In the genomic region with DNA sequence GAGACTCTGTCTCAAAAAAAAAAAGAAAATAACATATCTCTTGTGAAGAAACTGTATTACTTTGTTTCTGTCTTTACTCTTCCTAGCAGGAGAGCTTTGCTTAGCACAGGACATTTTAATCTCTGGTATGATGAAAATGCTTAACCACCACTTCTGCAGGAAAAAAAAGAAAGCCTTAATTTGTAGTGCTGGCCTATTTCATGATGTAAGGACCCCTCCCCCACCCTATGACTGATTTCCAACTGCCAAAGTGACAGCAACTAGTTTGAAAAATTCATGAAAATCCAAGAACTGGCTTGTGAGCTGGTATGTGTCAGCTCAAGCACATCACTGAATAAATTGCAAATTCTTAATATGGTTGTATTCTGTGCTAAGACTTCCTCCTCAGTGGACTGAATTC, we compare ENCODE assay signal across 20 cellular contexts.
A peak's percentile ranks its signal among the peaks of the same experiment; 100 is the strongest.
DNase-seq lines count a peak whose midpoint lies in the region; ATAC-seq, FAIRE-seq and TF ChIP-seq lines count a peak whose summit lies in the region.
"Had no signal": no experiment of that assay in that cellular context is flagged by ENCODE, and none has a peak within 500 bp of the region (broad histone marks: within the 10 kb centered on the region; RNA-seq: fewer than 3 reads in every experiment).

No MANE protein-coding gene starts in this region.

- H3K4me3 ChIP-seq in cardiac muscle cell (no peak overlapping the region), right atrium auricular region (no peak overlapping the region), astrocyte (ENCODE audit: insufficient read depth, low read depth, low read length) (no peak overlapping the region), lower lobe of right lung (no peak overlapping the region), upper lobe of right lung (no peak overlapping the region), GM23338 (no peak overlapping the region)
- H3K4me3 ChIP-seq: BLaER1 had no signal

- TF ChIP-seq CTCF in cardiac muscle cell (IDR thresholded peaks at IDR 0.05; ENCODE audit: low read depth, low read length) (no peak), right atrium auricular region (IDR thresholded peaks at IDR 0.05) (no peak), astrocyte (IDR thresholded peaks at IDR 0.05; ENCODE audit: insufficient read depth, low read depth, low read length) (no peak), lower lobe of right lung (IDR thresholded peaks at IDR 0.05) (no peak), upper lobe of right lung (IDR thresholded peaks at IDR 0.05) (no peak), GM23338 (conservative IDR thresholded peaks at IDR 0.05; ENCODE audit: low read depth in 2 of 2) (no peak)

- ATAC-seq in lower lobe of right lung (peak; percentile 17 to 25), upper lobe of right lung (peak; percentile 44), GM23338 (no peak), GM19023 (IDR thresholded peaks at IDR 0.05; ENCODE audit: unreplicated experiment) (no peak)

- no peaks in the 10 kb centered on the region for H3K79me2 ChIP-seq in astrocyte (ENCODE audit: insufficient read depth, low read length)
- no peaks in the 10 kb centered on the region for H3K79me2 ChIP-seq in GM23338 (replicated peaks; ENCODE audit: insufficient read depth)

- H3K27ac ChIP-seq in cardiac muscle cell = peak overlapping the region; percentile 24
- H3K27ac ChIP-seq in right atrium auricular region = no peak overlapping the region
- H3K27ac ChIP-seq in astrocyte (ENCODE audit: low read depth, low read length) = no peak overlapping the region
- no peak overlapping the region for H3K27ac ChIP-seq in lower lobe of right lung
- H3K27ac ChIP-seq in upper lobe of right lung = peak overlapping the region; percentile 4
- no peak overlapping the region for H3K27ac ChIP-seq in GM23338 (ENCODE audit: low read depth)
- H3K27ac ChIP-seq: BLaER1, KMS-11 had no signal

- no peak for FAIRE-seq in astrocyte (lab: Jason Lieb, UNC)
- FAIRE-seq: GM12892, H1 had no signal

- H3K36me3 Mint-ChIP-seq in astrocyte (ENCODE audit: low read depth, unreplicated experiment) = no peaks in the 10 kb centered on the region
- H3K36me3 Mint-ChIP-seq in GM23338 (ENCODE audit: low read depth) = no peaks in the 10 kb centered on the region
- peaks cover 19% of the 10 kb centered on the region for H3K36me3 Mint-ChIP-seq in activated T-helper 1 cell treated with anti-CD3 and anti-CD28 coated beads, Interleukin-12 subunit alpha, Interleukin-12 subunit beta, Interleukin-2, Interleukin-4 antibody, amounts not matched to agents 30 ng/mL and 10 ng/mL and 1 ng/mL, durations not matched to agents 14 hours and 24 hours and 36 hours (ENCODE audit: low read depth)

- H3K27me3 ChIP-seq in cardiac muscle cell (no peaks in the 10 kb centered on the region), right atrium auricular region (no peaks in the 10 kb centered on the region), astrocyte (ENCODE audit: insufficient read depth, low read length) (no peaks in the 10 kb centered on the region), lower lobe of right lung (ENCODE audit: low read depth) (no peaks in the 10 kb centered on the region), upper lobe of right lung (no peaks in the 10 kb centered on the region), GM23338 (ENCODE audit: insufficient read depth) (no peaks in the 10 kb centered on the region)
- H3K27me3 ChIP-seq: BLaER1 had no signal

- H3K9me3 ChIP-seq in cardiac muscle cell (ENCODE audit: low read depth) (no peaks in the 10 kb centered on the region), right atrium auricular region (no peaks in the 10 kb centered on the region), astrocyte (ENCODE audit: insufficient read depth, low read depth, low read length) (no peaks in the 10 kb centered on the region), lower lobe of right lung (no peaks in the 10 kb centered on the region), upper lobe of right lung (no peaks in the 10 kb centered on the region)
- H3K9me3 ChIP-seq: BLaER1 had no signal

- no peaks in the 10 kb centered on the region for H3F3A ChIP-seq in GM23338 (replicated peaks; ENCODE audit: low read depth)

- H3K27me3 Mint-ChIP-seq in astrocyte (ENCODE audit: low read depth, unreplicated experiment) (no peaks in the 10 kb centered on the region), GM23338 (ENCODE audit: insufficient read depth, low read depth, poor library complexity) (peaks cover 4% of the 10 kb centered on the region)
- no peaks in the 10 kb centered on the region for H3K27me3 Mint-ChIP-seq in activated T-helper 1 cell treated with anti-CD3 and anti-CD28 coated beads, Interleukin-12 subunit alpha, Interleukin-12 subunit beta, Interleukin-2, Interleukin-4 antibody, amounts not matched to agents 30 ng/mL and 10 ng/mL and 1 ng/mL, durations not matched to agents 14 hours and 24 hours and 36 hours (ENCODE audit: insufficient read depth)

- H3K36me3 ChIP-seq in cardiac muscle cell (peaks cover 6% of the 10 kb centered on the region), right atrium auricular region (no peaks in the 10 kb centered on the region), astrocyte (ENCODE audit: insufficient read depth, low read length) (peaks cover 16% of the 10 kb centered on the region), lower lobe of right lung (peaks cover 41% of the 10 kb centered on the region), upper lobe of right lung (peaks cover 50% of the 10 kb centered on the region), GM23338 (ENCODE audit: insufficient read depth) (no peaks in the 10 kb centered on the region)

- H2AFZ ChIP-seq in astrocyte (ENCODE audit: low read depth, low read length) = no peak overlapping the region
- no peak overlapping the region for H2AFZ ChIP-seq in GM23338

- H3K27ac Mint-ChIP-seq in astrocyte (ENCODE audit: unreplicated experiment) (no peak overlapping the region), GM23338 (no peak overlapping the region)
- H3K27ac Mint-ChIP-seq in activated T-helper 1 cell treated with anti-CD3 and anti-CD28 coated beads, Interleukin-12 subunit alpha, Interleukin-12 subunit beta, Interleukin-2, Interleukin-4 antibody, amounts not matched to agents 30 ng/mL and 10 ng/mL and 1 ng/mL, durations not matched to agents 14 hours and 24 hours and 36 hours = no peak overlapping the region
- H3K27ac Mint-ChIP-seq: HFFc6 had no signal

- DNase-seq in cardiac muscle cell (ENCODE audit: low read depth in 1 of 2, low spot score in 1 of 2) (peak in 1 of 2 donors; percentile 19), right atrium auricular region (ENCODE audit: low spot score) (no peak), astrocyte (ENCODE audit: low read depth) (peak; percentile 47), lower lobe of right lung (no peak), upper lobe of right lung (no peak), GM23338 (ENCODE audit: low spot score) (no peak)
- no peak for DNase-seq in activated T-helper 1 cell treated with anti-CD3 and anti-CD28 coated beads, Interleukin-12 subunit alpha, Interleukin-12 subunit beta, Interleukin-2, Interleukin-4 antibody, amounts not matched to agents 30 ng/mL and 10 ng/mL and 1 ng/mL, durations not matched to agents 14 hours and 24 hours and 36 hours (ENCODE audit: low spot score)
- DNase-seq: 8988T, HFFc6, MM.1S, NCI-H1105 treated with DMSO at 0.1 percent for 48 hours, NCI-H1694 treated with DMSO at 0.1 percent for 48 hours, NCI-H2107, NCI-H2227 treated with DMSO at 0.1 percent for 48 hours, NCI-H524 treated with DMSO at 0.1 percent for 48 hours had no signal

- H3K9me2 ChIP-seq in GM23338 (ENCODE audit: insufficient read depth) = no peaks in the 10 kb centered on the region

- no peak overlapping the region for H3K4me3 Mint-ChIP-seq in astrocyte (ENCODE audit: unreplicated experiment)
- no peak overlapping the region for H3K4me3 Mint-ChIP-seq in GM23338
- H3K4me3 Mint-ChIP-seq in activated T-helper 1 cell treated with anti-CD3 and anti-CD28 coated beads, Interleukin-12 subunit alpha, Interleukin-12 subunit beta, Interleukin-2, Interleukin-4 antibody, amounts not matched to agents 30 ng/mL and 10 ng/mL and 1 ng/mL, durations not matched to agents 14 hours and 24 hours and 36 hours = no peak overlapping the region
- H3K4me3 Mint-ChIP-seq: HFFc6 had no signal

- intact Hi-C loops in lower lobe of right lung (cut with DNase I) = no loop called here
- intact Hi-C loops in upper lobe of right lung (cut with DNase I) = no loop called here
- intact Hi-C loops in activated T-helper 1 cell treated with anti-CD3 and anti-CD28 coated beads, Interleukin-12 subunit alpha, Interleukin-12 subunit beta, Interleukin-2, Interleukin-4 antibody, amounts not matched to agents 30 ng/mL and 10 ng/mL and 1 ng/mL, durations not matched to agents 14 hours and 24 hours and 36 hours (cut with micrococcal nuclease) = no loop called here

- H3K4me1 Mint-ChIP-seq in astrocyte (ENCODE audit: low read depth, unreplicated experiment) = peaks cover 15% of the 10 kb centered on the region
- no peaks in the 10 kb centered on the region; the same call in 2 of the 3 replicates for H3K4me1 Mint-ChIP-seq in GM23338
- H3K4me1 Mint-ChIP-seq in activated T-helper 1 cell treated with anti-CD3 and anti-CD28 coated beads, Interleukin-12 subunit alpha, Interleukin-12 subunit beta, Interleukin-2, Interleukin-4 antibody, amounts not matched to agents 30 ng/mL and 10 ng/mL and 1 ng/mL, durations not matched to agents 14 hours and 24 hours and 36 hours (ENCODE audit: low read depth) = no peaks in the 10 kb centered on the region

- H3K4me2 ChIP-seq in astrocyte (ENCODE audit: low read length) (no peak overlapping the region), GM23338 (no peak overlapping the region)
- H3K4me2 ChIP-seq: BLaER1, KMS-11 had no signal

- peaks cover 20% of the 10 kb centered on the region for H3K4me1 ChIP-seq in cardiac muscle cell (ENCODE audit: low read depth)
- peaks cover 0 to 18% of the 10 kb centered on the region in 2 donors for H3K4me1 ChIP-seq in right atrium auricular region
- H3K4me1 ChIP-seq in astrocyte (ENCODE audit: insufficient read depth, low read length) = peaks cover 12% of the 10 kb centered on the region
- peaks cover 12% of the 10 kb centered on the region for H3K4me1 ChIP-seq in lower lobe of right lung
- H3K4me1 ChIP-seq in upper lobe of right lung = peaks cover 7% of the 10 kb centered on the region
- H3K4me1 ChIP-seq in GM23338 (ENCODE audit: insufficient read depth) = no peaks in the 10 kb centered on the region
- H3K4me1 ChIP-seq: BLaER1 had no signal

- no peaks in the 10 kb centered on the region for H3K9me3 Mint-ChIP-seq in astrocyte (ENCODE audit: unreplicated experiment)
- H3K9me3 Mint-ChIP-seq in GM23338 = no peaks in the 10 kb centered on the region
- H3K9me3 Mint-ChIP-seq in activated T-helper 1 cell treated with anti-CD3 and anti-CD28 coated beads, Interleukin-12 subunit alpha, Interleukin-12 subunit beta, Interleukin-2, Interleukin-4 antibody, amounts not matched to agents 30 ng/mL and 10 ng/mL and 1 ng/mL, durations not matched to agents 14 hours and 24 hours and 36 hours = no peaks in the 10 kb centered on the region
- H3K9me3 Mint-ChIP-seq: HFFc6 had no signal

- H3K9ac ChIP-seq in astrocyte (ENCODE audit: low read length) = no peak overlapping the region
- H3K9ac ChIP-seq: BLaER1, KMS-11 had no signal

- H4K20me1 ChIP-seq in astrocyte (ENCODE audit: insufficient read depth, low read length) = no peaks in the 10 kb centered on the region
- no peaks in the 10 kb centered on the region; the same call in 1 of the 2 replicates for H4K20me1 ChIP-seq in GM23338 (replicated peaks; ENCODE audit: insufficient read depth)
- H4K20me1 ChIP-seq: BLaER1 had no signal

Comparison
In these comparisons a context has a peak if more than half of its experiments do, and no peak if none do; other contexts are left out.
1. H3K27ac ChIP-seq: peak in cardiac muscle cell (single experiment) and upper lobe of right lung (single experiment); none in right atrium auricular region (0 of 2), astrocyte (single experiment), lower lobe of right lung (single experiment) and GM23338 (single experiment).
2. ATAC-seq: peak in lower lobe of right lung (2 of 2) and upper lobe of right lung (single experiment); none in GM23338 (single experiment) and GM19023 (single experiment).